ENCODE assay signal across 1 cellular context in genomic region chr11:71927813-71928738, GRCh38.
A peak's percentile ranks its signal among the peaks of the same experiment; 100 is the strongest.
TF ChIP-seq lines count a peak whose summit lies in the region.

Gene XNDC1N (minus strand): TSS chr11:71928594. CDS start chr11:71923353, 5,241 bp downstream.

TF ChIP-seq in K562, 482 proteins besides CTCF, POLR2A, EP300 and RAD21 (continued from another document and continues in another):
- TF ChIP-seq ZNF398 (CRISPR knock-in tag; IDR thresholded peaks at IDR 0.05) (no peak), CBX3 (IDR thresholded peaks at IDR 0.05; ENCODE audit: borderline replicate concordance in 1 of 2, low read length in 2 of 2) (peak in 1 of 2 experiments; percentile 59; a peak in 1 of 3 replicates), KLF6 (CRISPR knock-in tag; IDR thresholded peaks at IDR 0.05; ENCODE audit: borderline replicate concordance) (no peak), BDP1 (IDR thresholded peaks at IDR 0.05; ENCODE audit: insufficient read depth, insufficient read length) (no peak), MNT (conservative IDR thresholded peaks at IDR 0.05) (no peak), THRA (IDR thresholded peaks at IDR 0.05) (no peak), SAP30 (IDR thresholded peaks at IDR 0.05; ENCODE audit: borderline replicate concordance, insufficient read depth, low read depth, low read length, poor library complexity, severe bottlenecking) (peak; percentile 72), PHB (CRISPR knock-in tag; IDR thresholded peaks at IDR 0.05) (no peak), FOXA3 (CRISPR knock-in tag; conservative IDR thresholded peaks at IDR 0.05 in 1 of 2, IDR thresholded peaks at IDR 0.05 in 1 of 2) (no peak; a peak in 1 of 4 replicates), ZNF311 (CRISPR knock-in tag; IDR thresholded peaks at IDR 0.05) (0 out of 2 replicates have a peak, but pooled peaks have one; percentile 43), TRIM28 (IDR thresholded peaks at IDR 0.05) (no peak), HNRNPK (IDR thresholded peaks at IDR 0.05; ENCODE audit: low read depth, low read length, poor library complexity, severe bottlenecking) (no peak), ZNF780A (CRISPR knock-in tag; IDR thresholded peaks at IDR 0.05) (no peak), CCAR2 (IDR thresholded peaks at IDR 0.05; ENCODE audit: low read depth, low read length) (no peak), ELK3 (CRISPR knock-in tag; IDR thresholded peaks at IDR 0.05) (no peak), MCM2 (IDR thresholded peaks at IDR 0.05; ENCODE audit: low read depth) (no peak), EWSR1 (IDR thresholded peaks at IDR 0.05; ENCODE audit: borderline replicate concordance, low read depth, partially characterized antibody) (no peak), ZBED1 (IDR thresholded peaks at IDR 0.05) (no peak), ATF6 (CRISPR knock-in tag; IDR thresholded peaks at IDR 0.05) (no peak), CGGBP1 (CRISPR knock-in tag; IDR thresholded peaks at IDR 0.05) (no peak), SOX6 (IDR thresholded peaks at IDR 0.05) (no peak; the same call in 1 of the 2 replicates), TRIM24 (IDR thresholded peaks at IDR 0.05) (0 out of 4 replicates have a peak, but pooled peaks of 1 of the 2 experiments have one; percentile 20), GABPA (tag; conservative IDR thresholded peaks at IDR 0.05; ENCODE audit: low read depth) (peak; percentile 100), FOXA1 (IDR thresholded peaks at IDR 0.05; ENCODE audit: borderline replicate concordance) (no peak), ZFP1 (CRISPR knock-in tag; IDR thresholded peaks at IDR 0.05) (no peak), ZNF408 (CRISPR knock-in tag; IDR thresholded peaks at IDR 0.05; ENCODE audit: low read depth) (no peak), ZNF609 (CRISPR knock-in tag; IDR thresholded peaks at IDR 0.05; ENCODE audit: borderline replicate concordance) (no peak), ZNF75A (CRISPR knock-in tag; IDR thresholded peaks at IDR 0.05) (no peak), OTX1 (CRISPR knock-in tag; IDR thresholded peaks at IDR 0.05) (peak; percentile 69; the same call in 1 of the 2 replicates), ZNF511 (CRISPR knock-in tag; IDR thresholded peaks at IDR 0.05) (peak; percentile 15; the same call in 1 of the 2 replicates), CHD4 (IDR thresholded peaks at IDR 0.05; ENCODE audit: insufficient read depth, insufficient replicate concordance, low read depth, low read length, poor library complexity, severe bottlenecking) (no peak), MEF2D (tag; conservative IDR thresholded peaks at IDR 0.05; ENCODE audit: low read depth) (0 out of 2 replicates have a peak, but pooled peaks have one; percentile 46), THRB (CRISPR knock-in tag; conservative IDR thresholded peaks at IDR 0.05) (no peak), TFAM (CRISPR knock-in tag; conservative IDR thresholded peaks at IDR 0.05) (no peak), BRCA1 (IDR thresholded peaks at IDR 0.05) (no peak), BRCA1 (CRISPR knock-in tag; IDR thresholded peaks at IDR 0.05) (no peak), ZNF324 (CRISPR knock-in tag; IDR thresholded peaks at IDR 0.05) (no peak), ZNF583 (CRISPR knock-in tag; IDR thresholded peaks at IDR 0.05) (no peak), MECOM (CRISPR knock-in tag; IDR thresholded peaks at IDR 0.05) (no peak), CBFB (CRISPR knock-in tag; IDR thresholded peaks at IDR 0.05) (no peak), E2F1 (CRISPR knock-in tag; IDR thresholded peaks at IDR 0.05) (peak; percentile 88), ZNF551 (CRISPR knock-in tag; IDR thresholded peaks at IDR 0.05) (no peak), RBBP5 (IDR thresholded peaks at IDR 0.05; ENCODE audit: borderline replicate concordance, insufficient read depth, low read length, poor library complexity, severe bottlenecking) (peak; percentile 86), MTA2 (IDR thresholded peaks at IDR 0.05; ENCODE audit: low read depth) (peak; percentile 97), NCOA6 (IDR thresholded peaks at IDR 0.05) (no peak), MAZ (CRISPR knock-in tag; conservative IDR thresholded peaks at IDR 0.05 in 1 of 2, IDR thresholded peaks at IDR 0.05 in 1 of 2) (no peak), ELK1 (CRISPR knock-in tag; IDR thresholded peaks at IDR 0.05) (no peak), ZNF354B (CRISPR knock-in tag; IDR thresholded peaks at IDR 0.05) (no peak), NCOA4 (IDR thresholded peaks at IDR 0.05; ENCODE audit: partially characterized antibody) (no peak), KLF10 (CRISPR knock-in tag; IDR thresholded peaks at IDR 0.05) (no peak)
